13 cellular contexts compared by ENCODE assay signal in genomic region chr1:52674497-52675384, GRCh38. TPM values are rescaled to one million over a fixed set of nuclear protein-coding genes. Genes with fewer than 3 reads are reported as not detected.
DNase-seq lines count a peak whose midpoint lies in the region; ATAC-seq and TF ChIP-seq lines count a peak whose summit lies in the region.
"Had no signal": no experiment of that assay in that cellular context is flagged by ENCODE, and none has a peak within 500 bp of the region (broad histone marks: within the 10 kb centered on the region; RNA-seq: fewer than 3 reads in every experiment).

No MANE protein-coding gene starts in this region.

- no peak for TF ChIP-seq POLR2A in erythroblast (IDR thresholded peaks at IDR 0.05; ENCODE audit: low read length)

- ATAC-seq in activated CD8-positive, alpha-beta T cell treated with anti-CD3 and anti-CD28 coated beads, Interleukin-2, amount 10 ng/mL, durations not matched to agents 7 days and 5 days, result peak; percentile 82
- ATAC-seq in mucosa of descending colon, result no peak

- H3K27me3 ChIP-seq in Loucy (ENCODE audit: insufficient read depth, low read length, poor library complexity, severe bottlenecking) (no peaks in the 10 kb centered on the region), mesenchymal stem cell (ENCODE audit: control insufficient read depth in 1 of 2, insufficient read depth in 1 of 2, low read length in 2 of 2) (no peaks in the 10 kb centered on the region)
- H3K27me3 ChIP-seq: esophagus muscularis mucosa had no signal

- no peak overlapping the region for H2BK120ac ChIP-seq in mesenchymal stem cell (ENCODE audit: low read depth, low read length)

- no peaks in the 10 kb centered on the region for H3K79me1 ChIP-seq in mesenchymal stem cell (replicated peaks; ENCODE audit: low read length, poor library complexity, severe bottlenecking)

- no peaks in the 10 kb centered on the region for H3F3A ChIP-seq in Loucy (ENCODE audit: low read depth)

- no peak overlapping the region for H3K23ac ChIP-seq in mesenchymal stem cell (ENCODE audit: low read length in 2 of 2)

- H3K4me3 ChIP-seq in Loucy (ENCODE audit: low read length, poor library complexity, severe bottlenecking), result peak overlapping the region; percentile 53
- no peak overlapping the region for H3K4me3 ChIP-seq in mesenchymal stem cell (ENCODE audit: insufficient read depth in 1 of 2, low read depth in 1 of 2, low read length in 2 of 2)
- H3K4me3 ChIP-seq in mucosa of descending colon, result no peak overlapping the region
- H3K4me3 ChIP-seq: esophagus muscularis mucosa had no signal

- H3K27ac ChIP-seq in mesenchymal stem cell (ENCODE audit: low read length, poor library complexity, severe bottlenecking), result no peak overlapping the region
- H3K27ac ChIP-seq: esophagus muscularis mucosa had no signal

- no peaks in the 10 kb centered on the region for H3K36me3 ChIP-seq in Loucy (ENCODE audit: insufficient read depth, low read length)
- H3K36me3 ChIP-seq in mesenchymal stem cell (ENCODE audit: control insufficient read depth in 1 of 2, insufficient read depth in 2 of 2, low read depth in 1 of 2, low read length in 2 of 2), result no peaks in the 10 kb centered on the region
- H3K36me3 ChIP-seq in mucosa of descending colon (ENCODE audit: low read depth), result no peaks in the 10 kb centered on the region
- H3K36me3 ChIP-seq: esophagus muscularis mucosa had no signal

- no peak overlapping the region for H2AK5ac ChIP-seq in mesenchymal stem cell (ENCODE audit: low read length, severe bottlenecking)

- H3K4me3 Mint-ChIP-seq in activated CD8-positive, alpha-beta T cell treated with anti-CD3 and anti-CD28 coated beads, Interleukin-2, amount 10 ng/mL, durations not matched to agents 7 days and 5 days, result no peak overlapping the region

- H3K36me3 Mint-ChIP-seq in activated CD8-positive, alpha-beta T cell treated with anti-CD3 and anti-CD28 coated beads, Interleukin-2, amount 10 ng/mL, durations not matched to agents 7 days and 5 days (ENCODE audit: low read depth), result peaks cover 3% of the 10 kb centered on the region

- H3K27ac Mint-ChIP-seq in activated CD8-positive, alpha-beta T cell treated with anti-CD3 and anti-CD28 coated beads, Interleukin-2, amount 10 ng/mL, durations not matched to agents 7 days and 5 days, result peak overlapping the region; percentile 75

- 74% methylated on average over 4 of the region's 6 CpGs for WGBS in mesenchymal stem cell

- H2BK15ac ChIP-seq in mesenchymal stem cell (ENCODE audit: low read depth, poor library complexity, severe bottlenecking), result peak overlapping the region; percentile 40

- H4K91ac ChIP-seq in mesenchymal stem cell (ENCODE audit: low read length), result no peak overlapping the region

- no peak overlapping the region for H2BK12ac ChIP-seq in mesenchymal stem cell (ENCODE audit: low read length in 2 of 2)

- H3K4me1 ChIP-seq in Loucy (ENCODE audit: insufficient read depth, low read length, poor library complexity, severe bottlenecking), result peaks cover 40% of the 10 kb centered on the region
- H3K4me1 ChIP-seq in mesenchymal stem cell (ENCODE audit: control insufficient read depth, insufficient read depth, low read depth, low read length), result peaks cover 4% of the 10 kb centered on the region
- no peaks in the 10 kb centered on the region for H3K4me1 ChIP-seq in mucosa of descending colon (ENCODE audit: low read depth)
- H3K4me1 ChIP-seq: esophagus muscularis mucosa had no signal

- H3K27me3 Mint-ChIP-seq in activated CD8-positive, alpha-beta T cell treated with anti-CD3 and anti-CD28 coated beads, Interleukin-2, amount 10 ng/mL, durations not matched to agents 7 days and 5 days (ENCODE audit: low read depth), result no peaks in the 10 kb centered on the region

- TF ChIP-seq CTCF in Loucy (conservative IDR thresholded peaks at IDR 0.05; ENCODE audit: low read length), result no peak
- no peak for TF ChIP-seq CTCF in mucosa of descending colon (IDR thresholded peaks at IDR 0.05)

- intact Hi-C loops in mucosa of descending colon (cut with DNase I, micrococcal nuclease), result no loop called here

- no peaks in the 10 kb centered on the region for H3K9me2 ChIP-seq in Loucy (replicated peaks; ENCODE audit: low read depth, low read length)

- POLR2A ChIA-PET in activated CD8-positive, alpha-beta T cell treated with anti-CD3 and anti-CD28 coated beads, Interleukin-2, amount 10 ng/mL, durations not matched to agents 7 days and 5 days (lab: Charles Lee), result interaction anchor here (0.7 to 1.9 kb wide), 3 partner anchors 29 to 270 kb away, joined by 3 to 7 read pairs (median 3); partner anchors contain the start of genes ORC1 and PRPF38A

- H3K4ac ChIP-seq in mesenchymal stem cell (ENCODE audit: low read depth in 1 of 2, low read length in 2 of 2), result no peak overlapping the region

- CTCF ChIA-PET in activated CD8-positive, alpha-beta T cell treated with anti-CD3 and anti-CD28 coated beads, Interleukin-2, amount 10 ng/mL, durations not matched to agents 7 days and 5 days (lab: Charles Lee), result interaction anchor here (5.2 kb wide), 1 partner anchor 11 kb away, joined by 24 read pairs; no protein-coding TSS in a partner anchor

- peak overlapping the region; percentile 62 for H3K9ac ChIP-seq in Loucy (ENCODE audit: low read depth, low read length, poor library complexity, severe bottlenecking)
- no peak overlapping the region for H3K9ac ChIP-seq in mesenchymal stem cell (ENCODE audit: low read length)

- DNase-seq in DMS53 (lab: John Stamatoyannopoulos, UW) (peak; percentile 81), mesenchymal stem cell (peak; percentile 33), mucosa of descending colon (no peak), NCI-H2227 treated with DMSO at 0.1 percent for 48 hours (lab: John Stamatoyannopoulos, UW) (no peak), erythroblast (lab: John Stamatoyannopoulos, UW) (no peak), EL (no peak)
- DNase-seq in activated CD8-positive, alpha-beta T cell treated with anti-CD3 and anti-CD28 coated beads, Interleukin-2, amount 10 ng/mL, durations not matched to agents 7 days and 5 days, result peak; percentile 39
- DNase-seq: activated gamma-delta T cell, midbrain, NCI-H1105, substantia nigra had no signal

- H3K4me2 ChIP-seq in Loucy (ENCODE audit: low read depth, low read length, poor library complexity, severe bottlenecking) (peak overlapping the region; percentile 62), mesenchymal stem cell (ENCODE audit: low read length, poor library complexity, severe bottlenecking) (no peak overlapping the region)

- H3K9me3 ChIP-seq in Loucy (ENCODE audit: insufficient read depth, low read depth, low read length), result no peaks in the 10 kb centered on the region
- H3K9me3 ChIP-seq in mesenchymal stem cell (ENCODE audit: control insufficient read depth, low read length), result no peaks in the 10 kb centered on the region
- no peaks in the 10 kb centered on the region for H3K9me3 ChIP-seq in mucosa of descending colon
- H3K9me3 ChIP-seq: esophagus muscularis mucosa had no signal

- no peak overlapping the region for H3K18ac ChIP-seq in mesenchymal stem cell (ENCODE audit: low read depth in 1 of 2, low read length in 2 of 2)

- H3K14ac ChIP-seq in mesenchymal stem cell (ENCODE audit: low read length in 2 of 2), result no peak overlapping the region

- H3K79me2 ChIP-seq in Loucy (ENCODE audit: insufficient read depth, low read length), result no peaks in the 10 kb centered on the region

- H3K4me1 Mint-ChIP-seq in activated CD8-positive, alpha-beta T cell treated with anti-CD3 and anti-CD28 coated beads, Interleukin-2, amount 10 ng/mL, durations not matched to agents 7 days and 5 days (ENCODE audit: low read depth), result peaks cover 16% of the 10 kb centered on the region

- H2AFZ ChIP-seq in Loucy (ENCODE audit: low read length) (peak overlapping the region; percentile 60; the same call in 1 of the 2 replicates), mesenchymal stem cell (ENCODE audit: low read depth, low read length) (no peak overlapping the region)

- no peaks in the 10 kb centered on the region for H3K9me3 Mint-ChIP-seq in activated CD8-positive, alpha-beta T cell treated with anti-CD3 and anti-CD28 coated beads, Interleukin-2, amount 10 ng/mL, durations not matched to agents 7 days and 5 days (ENCODE audit: insufficient read depth)

- no peak overlapping the region for H2BK5ac ChIP-seq in mesenchymal stem cell (ENCODE audit: low read depth, low read length, poor library complexity, severe bottlenecking)

- no peak overlapping the region for H4K8ac ChIP-seq in mesenchymal stem cell (ENCODE audit: low read length)

- no peaks in the 10 kb centered on the region for H4K20me1 ChIP-seq in Loucy (ENCODE audit: insufficient read depth, low read length, poor library complexity, severe bottlenecking)

RNA-seq across cellular contexts. Expression of gene COA7, which starts 23.4 kb away (rescaled TPM):
- total RNA-seq in activated CD8-positive, alpha-beta T cell treated with anti-CD3 and anti-CD28 coated beads, Interleukin-2, amount 10 ng/mL, durations not matched to agents 7 days and 5 days, result 10 to 100 TPM; 16.5 to 17.0 TPM
- 9.7 TPM for polyA plus RNA-seq in mesenchymal stem cell (2013, experiment 1 of 2)
- 9.6 TPM for polyA plus RNA-seq in mesenchymal stem cell (2013, experiment 2 of 2)
- 10 to 100 TPM; 18.6 to 22.0 (median 20.3) TPM for total RNA-seq in mucosa of descending colon

RNA-seq across cellular contexts. Expression of gene SHISAL2A, which starts 41.8 kb away (rescaled TPM):
- total RNA-seq in activated CD8-positive, alpha-beta T cell treated with anti-CD3 and anti-CD28 coated beads, Interleukin-2, amount 10 ng/mL, durations not matched to agents 7 days and 5 days, result 1 to 10 TPM; 7.9 to 8.6 TPM
- polyA plus RNA-seq in mesenchymal stem cell (2013, experiment 1 of 2), result not detected
- polyA plus RNA-seq in mesenchymal stem cell (2013, experiment 2 of 2), result not detected
- total RNA-seq in mucosa of descending colon, result under 1 TPM in 2 of 3 donors, not detected in 1; 0.72 to 0.78 TPM

RNA-seq across cellular contexts. Expression of gene ZYG11B, which starts 51.5 kb away (rescaled TPM):
- total RNA-seq in activated CD8-positive, alpha-beta T cell treated with anti-CD3 and anti-CD28 coated beads, Interleukin-2, amount 10 ng/mL, durations not matched to agents 7 days and 5 days, result 1 to 10 TPM; 6.8 to 7.5 TPM
- 13.2 TPM for polyA plus RNA-seq in mesenchymal stem cell (2013, experiment 1 of 2)
- 13.1 TPM for polyA plus RNA-seq in mesenchymal stem cell (2013, experiment 2 of 2)
- 10 to 100 TPM; 28.6 to 56.6 (median 35.7) TPM for total RNA-seq in mucosa of descending colon

Comparison
In these comparisons a context has a peak if more than half of its experiments do, and no peak if none do; other contexts are left out.
1. DNase-seq: peak in DMS53 (single experiment), activated CD8-positive, alpha-beta T cell treated with anti-CD3 and anti-CD28 coated beads, Interleukin-2, amount 10 ng/mL, durations not matched to agents 7 days and 5 days (single experiment) and mesenchymal stem cell (single experiment); none in mucosa of descending colon (0 of 3), NCI-H2227 treated with DMSO at 0.1 percent for 48 hours (single experiment), erythroblast (0 of 2) and EL (single experiment).
2. RNA of gene SHISAL2A, which starts 41.8 kb away (total RNA-seq): 7.9 to 8.6 TPM in activated CD8-positive, alpha-beta T cell treated with anti-CD3 and anti-CD28 coated beads, Interleukin-2, amount 10 ng/mL, durations not matched to agents 7 days and 5 days; 0.72 to 0.78 TPM in mucosa of descending colon; every median in the first group is over 4 times any median in the second.